9 cellular contexts compared by ENCODE assay signal in the genomic region with DNA sequence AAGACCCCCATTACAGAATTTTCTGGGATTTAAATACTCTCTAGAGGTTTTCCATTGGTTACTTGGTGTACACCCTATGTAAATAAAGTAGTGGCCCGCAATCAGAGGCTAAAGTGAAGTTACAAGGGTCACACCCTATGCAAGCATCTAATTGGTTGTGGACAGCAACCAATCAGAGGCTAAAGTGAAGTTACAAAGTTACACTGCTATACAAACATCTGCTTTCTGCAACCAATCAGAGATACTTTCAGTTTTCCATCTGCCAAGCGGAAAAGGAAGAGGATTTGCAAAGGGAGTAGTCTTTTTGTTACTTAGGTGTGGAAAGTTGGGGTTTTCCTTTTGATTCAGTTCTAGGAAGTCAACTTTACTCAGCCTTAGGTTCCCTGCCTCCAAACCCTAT. TPM values are rescaled to one million over a fixed set of nuclear protein-coding genes. Genes with fewer than 3 reads are reported as not detected.
DNase-seq lines count a peak whose midpoint lies in the region; ATAC-seq, FAIRE-seq and TF ChIP-seq lines count a peak whose summit lies in the region.
"Had no signal": no experiment of that assay in that cellular context is flagged by ENCODE, and none has a peak within 500 bp of the region (broad histone marks: within the 10 kb centered on the region; RNA-seq: fewer than 3 reads in every experiment).

No MANE protein-coding gene starts in this region.

- DNase-seq in GM19239 (ENCODE audit: insufficient read length, low spot score) (no peak), SK-MEL-5 (ENCODE audit: low read depth, low spot score) (peak; percentile 25), fibroblast of mammary gland (ENCODE audit: low read depth) (peak; percentile 39), NCI-H146 (lab: John Stamatoyannopoulos, UW) (no peak), posterior vena cava (ENCODE audit: low spot score) (no peak)
- DNase-seq: pancreas had no signal

- no peak for ATAC-seq in HG03342 (IDR thresholded peaks at IDR 0.05; ENCODE audit: unreplicated experiment)
- no peak for ATAC-seq in GM21786 (IDR thresholded peaks at IDR 0.05; ENCODE audit: unreplicated experiment)
- ATAC-seq: pancreas had no signal

- no peaks in the 10 kb centered on the region for H3K36me3 ChIP-seq in skeletal muscle satellite cell (ENCODE audit: insufficient read depth, low read length)
- H3K36me3 ChIP-seq: pancreas had no signal

- no peak overlapping the region for H3K4me3 ChIP-seq in fibroblast of mammary gland (ENCODE audit: control insufficient read depth, low read depth, low read length)
- H3K4me3 ChIP-seq in skeletal muscle satellite cell (ENCODE audit: low read length), result no peak overlapping the region
- H3K4me3 ChIP-seq: pancreas had no signal

- in situ Hi-C loops in SK-MEL-5 (cut with HindIII; ENCODE audit: low pct_unique_long_range_greater_than_20kb, low sequenced_read_pairs), result no loop called here

- peak overlapping the region; percentile 41 for H3K4me2 ChIP-seq in skeletal muscle satellite cell (ENCODE audit: low read length)

- no peaks in the 10 kb centered on the region for H3K9me3 ChIP-seq in skeletal muscle satellite cell (replicated peaks; ENCODE audit: low read length)
- H3K9me3 ChIP-seq: pancreas had no signal

- H3K9ac ChIP-seq in skeletal muscle satellite cell (ENCODE audit: low read depth, low read length), result no peak overlapping the region

- no peak for TF ChIP-seq CTCF in fibroblast of mammary gland (conservative IDR thresholded peaks at IDR 0.05; ENCODE audit: control insufficient read depth, insufficient read depth, low read depth, low read length)

- no peaks in the 10 kb centered on the region for H3K27me3 ChIP-seq in skeletal muscle satellite cell (ENCODE audit: control insufficient read depth, insufficient read depth, low read length)

- intact Hi-C loops in posterior vena cava (cut with DNase I), result no loop called here

- FAIRE-seq in GM19239 (lab: Jason Lieb, UNC), result peak; percentile 76
- FAIRE-seq: pancreas had no signal

- peaks cover 2% of the 10 kb centered on the region for H3K4me1 ChIP-seq in skeletal muscle satellite cell (ENCODE audit: control insufficient read depth, insufficient read depth, low read length)
- H3K4me1 ChIP-seq: pancreas had no signal

RNA-seq across cellular contexts. Expression of gene ATRX, which starts 2.0 kb away (rescaled TPM):
- 33.3 and 33.8 TPM in 2 replicates for total RNA-seq in SK-MEL-5 (2014; rRNA removed; shearing (Covaris generic))
- 15.9 and 24.4 TPM in 2 replicates for polyA plus RNA-seq in SK-MEL-5 (2015; cell fraction: cytosol; rRNA removed)
- 33.3 and 43.7 TPM in 2 replicates for polyA plus RNA-seq in SK-MEL-5 (2015; cell fraction: nucleus; rRNA removed)
- total RNA-seq in skeletal muscle satellite cell (2012; rRNA removed), result 39.1 and 43.9 TPM in 2 replicates
- total RNA-seq in posterior vena cava, result 10 to 100 TPM; 89.2 to 94.2 TPM

Comparison
In these comparisons a context has a peak if more than half of its experiments do, and no peak if none do; other contexts are left out.
1. DNase-seq: peak in SK-MEL-5 (single experiment) and fibroblast of mammary gland (single experiment); none in GM19239 (single experiment), NCI-H146 (single experiment) and posterior vena cava (single experiment).